In genomic region chr17:45687594-45687993, GRCh38 we compare ENCODE assay signal across 26 cellular contexts.
"Had no signal": no experiment of that assay in that cellular context is flagged by ENCODE, and none has a peak within 500 bp of the region (broad histone marks: within the 10 kb centered on the region; RNA-seq: fewer than 3 reads in every experiment).

No MANE protein-coding gene starts in this region.

- FAIRE-seq: kidney had no signal

- DNase-seq: effector CD8-positive, alpha-beta T cell; endodermal cell; foreskin fibroblast; gastrocnemius medialis; heart left ventricle; kidney; mesenchymal stem cell; midbrain; naive thymus-derived CD4-positive, alpha-beta T cell; stimulated activated CD4-positive, alpha-beta T cell treated with anti-CD3 and anti-CD28 coated beads, Interleukin-12 subunit alpha, Interleukin-12 subunit beta, amount 100 ng/mL, for 4 hours; stimulated activated CD4-positive, alpha-beta T cell treated with anti-CD3 and anti-CD28 coated beads, Interleukin-1b, Interleukin-23, amount 100 ng/mL, for 48 hours; stimulated activated CD4-positive, alpha-beta T cell treated with anti-CD3 and anti-CD28 coated beads, Interleukin-4, amount 100 ng/mL, for 1 hour; stimulated activated CD8-positive, alpha-beta memory T cell treated with anti-CD3 and anti-CD28 coated beads, Interleukin-4, amount 100 ng/mL, for 48 hours; stimulated activated naive CD4-positive, alpha-beta T cell; stimulated activated naive CD8-positive, alpha-beta T cell treated with anti-CD3 and anti-CD28 coated beads, Interleukin-15, amount 100 ng/mL, for 72 hours; transverse colon; upper lobe of right lung had no signal

- H3K4me3 Mint-ChIP-seq: dendritic cell treated with granulocyte-macrophage colony-stimulating factor and Interleukin-4, amounts not matched to agents 40 ng/mL and 50 ng/mL, for 4 days; endodermal cell; naive thymus-derived CD4-positive, alpha-beta T cell; nephron; neural progenitor cell; stimulated activated naive CD8-positive, alpha-beta T cell treated with anti-CD3 and anti-CD28 coated beads, Interleukin-15, amount 100 ng/mL, for 72 hours had no signal

- H3K27ac Mint-ChIP-seq: dendritic cell treated with granulocyte-macrophage colony-stimulating factor and Interleukin-4, amounts not matched to agents 40 ng/mL and 50 ng/mL, for 4 days; endodermal cell; naive thymus-derived CD4-positive, alpha-beta T cell; nephron; neural progenitor cell; progenitor cell of endocrine pancreas; stimulated activated naive CD8-positive, alpha-beta T cell treated with anti-CD3 and anti-CD28 coated beads, Interleukin-15, amount 100 ng/mL, for 72 hours had no signal

- ATAC-seq: esophagus mucosa; gastrocnemius medialis; heart left ventricle; left lobe of liver; naive thymus-derived CD4-positive, alpha-beta T cell; stimulated activated naive CD8-positive, alpha-beta T cell treated with anti-CD3 and anti-CD28 coated beads, Interleukin-15, amount 100 ng/mL, for 72 hours had no signal

- H3K4me1 Mint-ChIP-seq: endodermal cell; naive thymus-derived CD4-positive, alpha-beta T cell; nephron; neural progenitor cell; stimulated activated naive CD8-positive, alpha-beta T cell treated with anti-CD3 and anti-CD28 coated beads, Interleukin-15, amount 100 ng/mL, for 72 hours had no signal

- H3K9me3 ChIP-seq: gastrocnemius medialis, heart left ventricle, right atrium auricular region, suprapubic skin, transverse colon, upper lobe of right lung, vagina had no signal

- H3K36me3 Mint-ChIP-seq: naive thymus-derived CD4-positive, alpha-beta T cell; neural progenitor cell had no signal
